18 cellular contexts compared by ENCODE assay signal in genomic region chr1:10155087-10155712, GRCh38. TPM values are rescaled to one million over a fixed set of nuclear protein-coding genes. Genes with fewer than 3 reads are reported as not detected.
DNase-seq lines count a peak whose midpoint lies in the region; ATAC-seq and TF ChIP-seq lines count a peak whose summit lies in the region.
"Had no signal": no experiment of that assay in that cellular context is flagged by ENCODE, and none has a peak within 500 bp of the region (broad histone marks: within the 10 kb centered on the region; RNA-seq: fewer than 3 reads in every experiment).

No MANE protein-coding gene starts in this region.

- intact Hi-C loops in transverse colon (cut with DNase I; ENCODE audit: low total_unique reads) = no loop called here

- no peak overlapping the region for H3K27ac ChIP-seq in transverse colon
- H3K27ac ChIP-seq: hepatocyte, upper lobe of right lung, VCaP had no signal

- peak; percentile 11 for DNase-seq in AG10803 (ENCODE audit: low read depth)
- DNase-seq in NCI-H82 (lab: John Stamatoyannopoulos, UW) = peak; percentile 86
- peak; percentile 79 for DNase-seq in fibroblast of villous mesenchyme (ENCODE audit: low read depth)
- DNase-seq in neural crest cell (ENCODE audit: low read depth, low spot score) = no peak
- no peak for DNase-seq in DMS114 treated with DMSO at 0.1 percent for 48 hours (lab: John Stamatoyannopoulos, UW; ENCODE audit: unreplicated experiment)
- no peak for DNase-seq in transverse colon
- DNase-seq in erythroblast (lab: John Stamatoyannopoulos, UW) = no peak
- DNase-seq: activated naive CD4-positive, alpha-beta T cell treated with anti-CD3 and anti-CD28 coated beads for 36 hours; Calu3; central memory CD4-positive, alpha-beta T cell; Kasumi-1; left colon; NCI-H510A treated with DMSO at 0.1 percent for 48 hours; stimulated activated CD4-positive, alpha-beta T cell treated with anti-CD3 and anti-CD28 coated beads, Interleukin-2, amount 100 ng/mL, for 24 hours; upper lobe of right lung had no signal

- H3K27me3 ChIP-seq in transverse colon = no peaks in the 10 kb centered on the region
- H3K27me3 ChIP-seq: hepatocyte, upper lobe of right lung had no signal

- TF ChIP-seq EP300 in transverse colon (IDR thresholded peaks at IDR 0.05; ENCODE audit: low read depth) = no peak

- H3K4me3 ChIP-seq in AG10803 (ENCODE audit: low read length) (no peak overlapping the region), fibroblast of villous mesenchyme (ENCODE audit: low read depth, low read length) (no peak overlapping the region), transverse colon (no peak overlapping the region)
- H3K4me3 ChIP-seq: hepatocyte, upper lobe of right lung had no signal

- no peaks in the 10 kb centered on the region for H3K9me3 Mint-ChIP-seq in neural crest cell
- H3K9me3 Mint-ChIP-seq: activated naive CD4-positive, alpha-beta T cell treated with anti-CD3 and anti-CD28 coated beads for 36 hours had no signal

- H3K4me1 ChIP-seq in transverse colon = peaks cover 0 to 3% (median 0%) of the 10 kb centered on the region in 4 donors
- H3K4me1 ChIP-seq: upper lobe of right lung had no signal

- peaks cover 0 to 9% (median 3%) of the 10 kb centered on the region in 4 donors for H3K36me3 ChIP-seq in transverse colon

- H3K4me1 Mint-ChIP-seq in neural crest cell = peaks cover 10% of the 10 kb centered on the region

- H3K27me3 Mint-ChIP-seq in neural crest cell (ENCODE audit: low read depth) = no peaks in the 10 kb centered on the region

- in situ Hi-C loops in transverse colon (cut with MboI; ENCODE audit: low pct_ligation_motif_present in 1 of 4, low pct_unique_long_range_greater_than_20kb in 1 of 4, low sequenced_read_pairs in 3 of 4) = no loop called here

- no peak for ATAC-seq in HG02870 (IDR thresholded peaks at IDR 0.05; ENCODE audit: unreplicated experiment)
- ATAC-seq: left colon, upper lobe of right lung had no signal

- TF ChIP-seq CTCF in AG10803 (conservative IDR thresholded peaks at IDR 0.05; ENCODE audit: low read length) (no peak), fibroblast of villous mesenchyme (IDR thresholded peaks at IDR 0.05; ENCODE audit: insufficient read depth, low read depth, low read length) (no peak), neural crest cell (conservative IDR thresholded peaks at IDR 0.05) (no peak), transverse colon (IDR thresholded peaks at IDR 0.05) (no peak)

- no peak for TF ChIP-seq POLR2A in transverse colon (IDR thresholded peaks at IDR 0.05)
- TF ChIP-seq POLR2A in erythroblast (IDR thresholded peaks at IDR 0.05; ENCODE audit: low read length) = no peak

- H3K9me3 ChIP-seq in transverse colon = no peaks in the 10 kb centered on the region
- H3K9me3 ChIP-seq: upper lobe of right lung had no signal

- H3K36me3 Mint-ChIP-seq in neural crest cell (ENCODE audit: low read depth) = peaks cover 15% of the 10 kb centered on the region

- no peak overlapping the region for H3K4me3 Mint-ChIP-seq in neural crest cell
- H3K4me3 Mint-ChIP-seq: activated naive CD4-positive, alpha-beta T cell treated with anti-CD3 and anti-CD28 coated beads for 36 hours had no signal

- WGBS in transverse colon (ENCODE audit: low coverage in 1 of 2), 2 donors = 66 to 72% methylated on average over 2 to 4 of the region's 4 CpGs

- H3K27ac Mint-ChIP-seq in neural crest cell (ENCODE audit: unreplicated experiment) = peak overlapping the region; percentile 39
- H3K27ac Mint-ChIP-seq: activated naive CD4-positive, alpha-beta T cell treated with anti-CD3 and anti-CD28 coated beads for 36 hours had no signal

RNA-seq across cellular contexts. Expression of gene KIF1B, which starts 55.2 kb away (rescaled TPM):
- total RNA-seq in fibroblast of villous mesenchyme (24.8 and 36.3 TPM in 2 replicates), neural crest cell (113 and 116 TPM in 2 replicates), transverse colon (10 to 100 TPM; 50.9 to 87.9 (median 71.4) TPM)

Comparison
In these comparisons a context has a peak if more than half of its experiments do, and no peak if none do; other contexts are left out.
1. DNase-seq: peak in AG10803 (single experiment), NCI-H82 (single experiment) and fibroblast of villous mesenchyme (single experiment); none in neural crest cell (single experiment), DMS114 treated with DMSO at 0.1 percent for 48 hours (single experiment), transverse colon (single experiment) and erythroblast (0 of 2).